9 cellular contexts compared by ENCODE assay signal in genomic region chr3:49166752-49167556, GRCh38. TPM values are rescaled to one million over a fixed set of nuclear protein-coding genes. Genes with fewer than 3 reads are reported as not detected.
A peak's percentile ranks its signal among the peaks of the same experiment; 100 is the strongest.
DNase-seq lines count a peak whose midpoint lies in the region; ATAC-seq, FAIRE-seq and TF ChIP-seq lines count a peak whose summit lies in the region.
"Had no signal": no experiment of that assay in that cellular context is flagged by ENCODE, and none has a peak within 500 bp of the region (broad histone marks: within the 10 kb centered on the region; RNA-seq: fewer than 3 reads in every experiment).

No MANE protein-coding gene starts in this region.

- H3K36me3 ChIP-seq in sigmoid colon: peaks cover 0 to 18% (median 11%) of the 10 kb centered on the region in 4 donors

- TF ChIP-seq CTCF in fibroblast of villous mesenchyme (IDR thresholded peaks at IDR 0.05; ENCODE audit: insufficient read depth, low read depth, low read length) (no peak), sigmoid colon (IDR thresholded peaks at IDR 0.05) (no peak)

- H3K4me1 ChIP-seq in sigmoid colon: peaks cover 0 to 35% (median 27%) of the 10 kb centered on the region in 4 donors

- TF ChIP-seq EP300 in sigmoid colon (IDR thresholded peaks at IDR 0.05): no peak

- peak overlapping the region; percentile 87 for H3K27ac Mint-ChIP-seq in T-helper 17 cell

- WGBS in sigmoid colon, 2 donors: 94 to 96% methylated on average over 6 of the region's 6 CpGs

- FAIRE-seq in GM12891 (lab: Jason Lieb, UNC): peak; percentile 9

- no peaks in the 10 kb centered on the region for H3K36me3 Mint-ChIP-seq in T-helper 17 cell (ENCODE audit: low read depth)

- intact Hi-C loops in sigmoid colon (cut with DNase I): loop anchor here (5.0 kb wide), 1 partner anchor 35 kb away; the partner anchor contains the start of gene LAMB2

- TF ChIP-seq POLR2A in GM12891 (IDR thresholded peaks at IDR 0.05; ENCODE audit: low read depth, low read length): no peak
- TF ChIP-seq POLR2A in sigmoid colon (IDR thresholded peaks at IDR 0.05): no peak

- H3K9me3 ChIP-seq in T-helper 17 cell (ENCODE audit: control insufficient read depth, low read length, poor library complexity, severe bottlenecking) (no peaks in the 10 kb centered on the region), sigmoid colon (no peaks in the 10 kb centered on the region)
- H3K9me3 ChIP-seq: testis had no signal

- DNase-seq in GM12891 (ENCODE audit: insufficient read length, low spot score) (no peak), T-helper 17 cell (no peak), fibroblast of villous mesenchyme (ENCODE audit: low read depth) (no peak), sigmoid colon (no peak), mesenteric fat pad (ENCODE audit: low spot score) (no peak), Kasumi-1 (lab: John Stamatoyannopoulos, UW) (no peak)

- H3K27me3 Mint-ChIP-seq in T-helper 17 cell: no peaks in the 10 kb centered on the region

- peak overlapping the region; percentile 85 for H3K4me3 ChIP-seq in fibroblast of villous mesenchyme (ENCODE audit: low read depth, low read length)
- peak overlapping the region in 3 of 4 donors; percentile 79 to 96 (median 81) for H3K4me3 ChIP-seq in sigmoid colon

- H3K4me3 Mint-ChIP-seq in T-helper 17 cell: peak overlapping the region; percentile 96

- H3K27me3 ChIP-seq in sigmoid colon: no peaks in the 10 kb centered on the region
- H3K27me3 ChIP-seq: testis had no signal

- peak overlapping the region; percentile 85 to 92 (median 88) for H3K27ac ChIP-seq in sigmoid colon

- peaks cover 22% of the 10 kb centered on the region for H3K4me1 Mint-ChIP-seq in T-helper 17 cell

- no peak for ATAC-seq in T-helper 17 cell
- ATAC-seq in GM21576 (IDR thresholded peaks at IDR 0.05; ENCODE audit: unreplicated experiment): no peak
- no peak for ATAC-seq in HG03354 (IDR thresholded peaks at IDR 0.05; ENCODE audit: poor library complexity, severe bottlenecking, unreplicated experiment)

TF ChIP-seq in GM12891, 5 proteins besides CTCF, POLR2A, EP300 and RAD21:
- no peak for TF ChIP-seq TAF1 (IDR thresholded peaks at IDR 0.05; ENCODE audit: low read depth, low read length)
- no peak for TF ChIP-seq PAX5 (IDR thresholded peaks at IDR 0.05; ENCODE audit: insufficient read depth, low read length, severe bottlenecking)
- TF ChIP-seq SPI1 (IDR thresholded peaks at IDR 0.05; ENCODE audit: low read depth, low read length): no peak
- TF ChIP-seq POU2F2 (IDR thresholded peaks at IDR 0.05; ENCODE audit: low read depth, low read length): no peak
- no peak for TF ChIP-seq POLR2AphosphoS5 (IDR thresholded peaks at IDR 0.05; ENCODE audit: low read depth, low read length)

RNA-seq across cellular contexts. Expression of gene CCDC71, which starts 0.8 kb away (rescaled TPM):
- polyA plus RNA-seq in GM12891 (2012; ENCODE audit: low read depth, missing spikeins): 13.6 TPM
- total RNA-seq in T-helper 17 cell (10 to 100 TPM; 13.7 to 13.9 TPM), fibroblast of villous mesenchyme (22.9 and 24.2 TPM in 2 replicates), sigmoid colon (10 to 100 TPM; 12.5 to 27.3 (median 16.4) TPM), mesenteric fat pad (19.4 TPM)
- 10 to 100 TPM; 13.4 to 23.0 (median 15.6) TPM for polyA plus RNA-seq in sigmoid colon

RNA-seq across cellular contexts. Expression of gene KLHDC8B, which starts 4.4 kb away (rescaled TPM):
- polyA plus RNA-seq in GM12891 (2012; ENCODE audit: low read depth, missing spikeins): 3.5 TPM
- total RNA-seq in T-helper 17 cell (1 to 10 TPM; 1.7 to 8.7 TPM), fibroblast of villous mesenchyme (19.4 and 22.9 TPM in 2 replicates), sigmoid colon (100 to 1,000 TPM in 2 of 4 donors, 10 to 100 TPM in 2; 95.3 to 134 (median 98.0) TPM), mesenteric fat pad (53.5 TPM)
- polyA plus RNA-seq in sigmoid colon: 10 to 100 TPM; 11.3 to 27.6 (median 16.1) TPM

RNA-seq across cellular contexts. Expression of gene LAMB2, which starts 34.1 kb away (rescaled TPM):
- 1.5 TPM for polyA plus RNA-seq in GM12891 (2012; ENCODE audit: low read depth, missing spikeins)
- total RNA-seq in T-helper 17 cell (1 to 10 TPM in 1 of 2 donors, under 1 TPM in 1; 0.65 to 3.3 TPM), fibroblast of villous mesenchyme (369 and 378 TPM in 2 replicates), sigmoid colon (100 to 1,000 TPM; 252 to 612 (median 330) TPM), mesenteric fat pad (310 TPM)
- polyA plus RNA-seq in sigmoid colon: 10 to 100 TPM; 10.2 to 85.0 (median 26.6) TPM

RNA-seq across cellular contexts. Expression of gene USP19, which starts 46.3 kb away (rescaled TPM):
- polyA plus RNA-seq in GM12891 (2012; ENCODE audit: low read depth, missing spikeins): 26.9 TPM
- total RNA-seq in T-helper 17 cell: 10 to 100 TPM; 51.4 to 56.6 TPM
- 30.3 and 36.3 TPM in 2 replicates for total RNA-seq in fibroblast of villous mesenchyme
- 10 to 100 TPM; 48.2 to 98.4 (median 55.7) TPM for total RNA-seq in sigmoid colon
- polyA plus RNA-seq in sigmoid colon: 10 to 100 TPM; 22.2 to 33.8 (median 27.3) TPM
- total RNA-seq in mesenteric fat pad: 45.0 TPM

Comparison
In these comparisons a context has a peak if more than half of its experiments do, and no peak if none do; other contexts are left out.
1. RNA of gene LAMB2, which starts 34.1 kb away (total RNA-seq): 369 to 378 TPM in fibroblast of villous mesenchyme, 252 to 612 TPM in sigmoid colon and 310 TPM in mesenteric fat pad (single experiment); 0.65 to 3.3 TPM in T-helper 17 cell; every median in the first group is over 10 times any median in the second.